8 cellular contexts compared by ENCODE assay signal in genomic region chr7:44607141-44608068, GRCh38.
DNase-seq lines count a peak whose midpoint lies in the region; ATAC-seq and TF ChIP-seq lines count a peak whose summit lies in the region.

No MANE protein-coding gene starts in this region.

- TF ChIP-seq CTCF in VCaP (conservative IDR thresholded peaks at IDR 0.05), result no peak

- H3K4me3 ChIP-seq in iPS DF 6.9 (ENCODE audit: low read length), result peak overlapping the region; percentile 97

- peak in 1 of 2 donors; percentile 27 for ATAC-seq in stimulated activated naive B cell treated with anti-CD40 and anti-IgM and Interleukin-4, amounts not matched to agents 10 μg/mL and 1 μg/mL and 100 μg/mL, for 72 hours (replicated peaks)
- ATAC-seq in HG03457 (IDR thresholded peaks at IDR 0.05; ENCODE audit: unreplicated experiment) (no peak), HG03039 (IDR thresholded peaks at IDR 0.05; ENCODE audit: unreplicated experiment) (no peak)

- no peaks in the 10 kb centered on the region for H3K27me3 Mint-ChIP-seq in stimulated activated naive B cell treated with anti-CD40 and anti-IgM and Interleukin-4, amounts not matched to agents 10 μg/mL and 1 μg/mL and 100 μg/mL, for 72 hours

- H3K36me3 Mint-ChIP-seq in stimulated activated naive B cell treated with anti-CD40 and anti-IgM and Interleukin-4, amounts not matched to agents 10 μg/mL and 1 μg/mL and 100 μg/mL, for 72 hours, result peaks cover 0 to 21% of the 10 kb centered on the region in 2 donors

- H3K9me3 ChIP-seq in iPS DF 6.9 (ENCODE audit: control insufficient read depth, insufficient read depth, low read length), result no peaks in the 10 kb centered on the region

- no peaks in the 10 kb centered on the region for H3K9me3 Mint-ChIP-seq in stimulated activated naive B cell treated with anti-CD40 and anti-IgM and Interleukin-4, amounts not matched to agents 10 μg/mL and 1 μg/mL and 100 μg/mL, for 72 hours

- H3K27me3 ChIP-seq in iPS DF 6.9 (ENCODE audit: control insufficient read depth, insufficient read depth, low read length), result no peaks in the 10 kb centered on the region

- H3K27ac ChIP-seq in VCaP, result peak overlapping the region; percentile 95
- no peak overlapping the region for H3K27ac ChIP-seq in iPS DF 6.9 (ENCODE audit: low read length)

- H3K27ac Mint-ChIP-seq in stimulated activated naive B cell treated with anti-CD40 and anti-IgM and Interleukin-4, amounts not matched to agents 10 μg/mL and 1 μg/mL and 100 μg/mL, for 72 hours, result peak overlapping the region; percentile 99

- H3K4me1 ChIP-seq in iPS DF 6.9 (ENCODE audit: control insufficient read depth, insufficient read depth, low read length), result 0 out of 2 replicates have a peak, but pooled peaks cover 2% of the 10 kb centered on the region

- H3K4me1 Mint-ChIP-seq in stimulated activated naive B cell treated with anti-CD40 and anti-IgM and Interleukin-4, amounts not matched to agents 10 μg/mL and 1 μg/mL and 100 μg/mL, for 72 hours, result peaks cover 23 to 29% of the 10 kb centered on the region in 2 donors

- peak overlapping the region; percentile 95 to 97 for H3K4me3 Mint-ChIP-seq in stimulated activated naive B cell treated with anti-CD40 and anti-IgM and Interleukin-4, amounts not matched to agents 10 μg/mL and 1 μg/mL and 100 μg/mL, for 72 hours

- no CpG with 5 or more reads among the region's 35 CpGs for WGBS in iPS DF 6.9 (ENCODE audit: insufficient coverage, insufficient read length)

- DNase-seq in DMS53 (lab: John Stamatoyannopoulos, UW) (peak; percentile 61), DMS53 treated with DMSO at 0.1 percent for 48 hours (lab: John Stamatoyannopoulos, UW; ENCODE audit: unreplicated experiment) (no peak), iPS DF 6.9 (ENCODE audit: low read depth, low spot score) (no peak)
- no peak for DNase-seq in stimulated activated naive B cell treated with anti-CD40 and anti-IgM and Interleukin-4, amounts not matched to agents 10 μg/mL and 1 μg/mL and 100 μg/mL, for 72 hours
- no peak for DNase-seq in stimulated activated naive CD4-positive, alpha-beta T cell (lab: John Stamatoyannopoulos, UW)

- H3K36me3 ChIP-seq in iPS DF 6.9 (ENCODE audit: control insufficient read depth, insufficient read depth, low read length), result no peaks in the 10 kb centered on the region
